In the genomic region with DNA sequence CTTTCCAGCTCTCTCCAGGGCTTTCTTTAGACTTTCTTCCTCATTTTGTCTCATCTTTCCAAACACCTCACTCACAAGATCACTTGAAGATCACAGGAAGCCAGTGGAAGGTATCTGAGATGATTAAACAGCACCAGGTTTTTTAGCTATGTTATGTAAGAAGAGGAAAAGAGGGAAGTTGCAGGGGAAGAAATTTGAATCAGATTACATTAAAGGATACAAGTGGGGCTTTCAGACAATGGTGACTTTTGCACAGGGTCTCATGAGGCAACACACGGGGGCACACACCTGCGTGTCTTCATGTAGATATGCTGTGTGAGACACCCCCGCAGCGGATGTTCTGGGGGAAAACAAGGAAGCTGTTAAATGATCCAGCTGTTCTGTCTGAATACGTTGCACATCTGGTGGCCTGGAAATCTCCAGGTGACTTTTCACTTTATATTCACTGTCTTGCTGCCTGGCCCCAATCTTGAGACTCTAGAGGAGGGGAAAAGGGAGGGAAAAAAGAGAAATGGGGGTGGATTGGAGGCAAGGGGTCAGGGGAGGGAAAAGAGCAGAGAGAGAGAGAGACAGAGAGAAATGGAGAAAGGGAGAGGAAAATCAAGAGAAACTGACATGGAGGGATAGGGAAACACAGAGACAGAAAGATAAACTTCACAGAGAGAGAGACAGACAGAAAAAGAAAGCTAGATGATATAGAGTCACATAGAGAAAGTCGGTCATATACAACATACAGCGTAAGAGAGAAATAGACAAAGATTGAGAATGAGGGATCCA, we compare ENCODE assay signal across 21 cellular contexts. TPM values are rescaled to one million over a fixed set of nuclear protein-coding genes. Genes with fewer than 3 reads are reported as not detected.
DNase-seq lines count a peak whose midpoint lies in the region; ATAC-seq and TF ChIP-seq lines count a peak whose summit lies in the region.
"Had no signal": no experiment of that assay in that cellular context is flagged by ENCODE, and none has a peak within 500 bp of the region (broad histone marks: within the 10 kb centered on the region; RNA-seq: fewer than 3 reads in every experiment).

No MANE protein-coding gene starts in this region.

- no peaks in the 10 kb centered on the region for H3K9me2 ChIP-seq in MM.1S (replicated peaks; ENCODE audit: insufficient read depth, low read length)

- CTCF ChIA-PET in CD4-positive, alpha-beta memory T cell (lab: Charles Lee; ENCODE audit: partially characterized antibody) = interaction anchor here (1.6 kb wide), 1 partner anchor 31 kb away, joined by 5 read pairs; no protein-coding TSS in a partner anchor
- CTCF ChIA-PET in T-cell (lab: Charles Lee) = no interaction called here

- H4K20me1 ChIP-seq in MM.1S (ENCODE audit: insufficient read depth, low read length) = no peaks in the 10 kb centered on the region

- no peak for TF ChIP-seq CTCF in MM.1S (IDR thresholded peaks at IDR 0.05; ENCODE audit: low read length)

- H3K4me3 ChIP-seq in CD4-positive, alpha-beta memory T cell (ENCODE audit: low read length in 2 of 2) = no peak overlapping the region
- no peak overlapping the region for H3K4me3 ChIP-seq in MM.1S (ENCODE audit: low read length)
- H3K4me3 ChIP-seq: dorsolateral prefrontal cortex, heart left ventricle, tibial artery had no signal

- intact Hi-C loops in CD4-positive, alpha-beta memory T cell (cut with micrococcal nuclease) = no loop called here

- H3F3A ChIP-seq in MM.1S (ENCODE audit: insufficient read depth, low read length) = peaks cover 6% of the 10 kb centered on the region

- ATAC-seq in T-cell (replicated peaks in 1 of 4) = no peak
- ATAC-seq in GM19324 (IDR thresholded peaks at IDR 0.05; ENCODE audit: low FRiP score, unreplicated experiment) = no peak
- ATAC-seq: heart left ventricle, right cardiac atrium had no signal

- H2AFZ ChIP-seq in MM.1S (ENCODE audit: low read length) = no peak overlapping the region

- H3K4me1 ChIP-seq in CD4-positive, alpha-beta memory T cell (ENCODE audit: insufficient read depth, low read length) = peaks cover 52% of the 10 kb centered on the region
- H3K4me1 ChIP-seq in MM.1S (ENCODE audit: low read length) = peaks cover 4% of the 10 kb centered on the region
- H3K4me1 ChIP-seq: tibial artery had no signal

- no peaks in the 10 kb centered on the region for H3K79me2 ChIP-seq in MM.1S (ENCODE audit: low read length)

- H3K9ac ChIP-seq in MM.1S (ENCODE audit: low read length) = no peak overlapping the region

- no peaks in the 10 kb centered on the region for H3K27me3 ChIP-seq in CD4-positive, alpha-beta memory T cell (ENCODE audit: insufficient read depth, low read length)
- H3K27me3 ChIP-seq in MM.1S (replicated peaks; ENCODE audit: insufficient read depth, low read length) = no peaks in the 10 kb centered on the region
- H3K27me3 ChIP-seq: dorsolateral prefrontal cortex, heart left ventricle had no signal

- no peaks in the 10 kb centered on the region for H3K27me3 Mint-ChIP-seq in CD4-positive, alpha-beta memory T cell
- no peaks in the 10 kb centered on the region for H3K27me3 Mint-ChIP-seq in T-cell

- no peak overlapping the region for H3K4me2 ChIP-seq in MM.1S (ENCODE audit: low read depth, low read length)

- H3K9me3 ChIP-seq in CD4-positive, alpha-beta memory T cell (ENCODE audit: control insufficient read depth in 1 of 2, low read length in 2 of 2) = no peaks in the 10 kb centered on the region
- no peaks in the 10 kb centered on the region for H3K9me3 ChIP-seq in MM.1S (replicated peaks; ENCODE audit: insufficient read depth, low read length)
- H3K9me3 ChIP-seq: heart left ventricle, neutrophil, tibial artery had no signal

- H3K4me1 Mint-ChIP-seq in CD4-positive, alpha-beta memory T cell = peaks cover 35 to 59% (median 43%) of the 10 kb centered on the region in 4 donors
- peaks cover 39 to 63% (median 52%) of the 10 kb centered on the region in 3 donors for H3K4me1 Mint-ChIP-seq in T-cell

- no peaks in the 10 kb centered on the region for H3K36me3 Mint-ChIP-seq in CD4-positive, alpha-beta memory T cell
- no peaks in the 10 kb centered on the region for H3K36me3 Mint-ChIP-seq in T-cell
- H3K36me3 Mint-ChIP-seq: CD14-positive monocyte had no signal

- peak overlapping the region; percentile 9 for H3K27ac ChIP-seq in CD4-positive, alpha-beta memory T cell (ENCODE audit: low read depth, low read length)
- no peak overlapping the region for H3K27ac ChIP-seq in MM.1S (ENCODE audit: low read length)
- H3K27ac ChIP-seq: dorsolateral prefrontal cortex, neutrophil, tibial artery had no signal

- peak overlapping the region; percentile 83 to 94 (median 85) for H3K27ac Mint-ChIP-seq in CD4-positive, alpha-beta memory T cell
- peak overlapping the region; percentile 77 to 82 for H3K27ac Mint-ChIP-seq in T-cell

- H3K4me3 Mint-ChIP-seq in CD4-positive, alpha-beta memory T cell = peak overlapping the region; percentile 18 to 88 (median 58)
- peak overlapping the region in 1 of 3 donors; percentile 71 for H3K4me3 Mint-ChIP-seq in T-cell
- H3K4me3 Mint-ChIP-seq: CD14-positive monocyte had no signal

- no peaks in the 10 kb centered on the region for H3K9me3 Mint-ChIP-seq in CD4-positive, alpha-beta memory T cell
- H3K9me3 Mint-ChIP-seq in T-cell = no peaks in the 10 kb centered on the region

- H3K36me3 ChIP-seq in CD4-positive, alpha-beta memory T cell (ENCODE audit: insufficient read depth, low read length) = no peaks in the 10 kb centered on the region
- H3K36me3 ChIP-seq in MM.1S (replicated peaks; ENCODE audit: insufficient read depth, low read length) = no peaks in the 10 kb centered on the region
- H3K36me3 ChIP-seq: heart left ventricle, neutrophil, tibial artery had no signal

- POLR2A ChIA-PET in CD4-positive, alpha-beta memory T cell (lab: Charles Lee; ENCODE audit: partially characterized antibody) = interaction anchor here (0.9 kb wide), 2 partner anchors 38 kb away, joined by 4 to 5 read pairs; no protein-coding TSS in a partner anchor
- POLR2A ChIA-PET in T-cell (lab: Charles Lee) = no interaction called here

- DNase-seq in SKM-1 treated with dmso at 0.1 percent for 144 hours (lab: John Stamatoyannopoulos, UW; ENCODE audit: unreplicated experiment) = peak; percentile 25
- DNase-seq in SKM-1 (lab: John Stamatoyannopoulos, UW; ENCODE audit: unreplicated experiment) = no peak
- DNase-seq in CD4-positive, alpha-beta memory T cell = no peak
- peak in 1 of 34 experiments; percentile 2 for DNase-seq in T-cell
- peak; percentile 29 for DNase-seq in germinal center (ENCODE audit: low spot score)
- no peak for DNase-seq in MM.1S
- no peak for DNase-seq in ecto neural progenitor cell (ENCODE audit: low spot score)
- DNase-seq: 8988T; activated CD4-positive, CD25-positive, alpha-beta regulatory T cell treated with anti-CD3 and anti-CD28 coated beads, Interleukin-2, amount 50 U/mL, for 72 hours; activated gamma-delta T cell; dorsolateral prefrontal cortex; heart left ventricle; islet precursor cell; NCI-H2081 treated with DMSO at 0.1 percent for 48 hours; NCI-H69; right cardiac atrium; SW 1271; tibial artery had no signal

RNA-seq across cellular contexts. Expression of gene PPP1CC, which starts 36.3 kb away (rescaled TPM):
- 100 to 1,000 TPM; 147 to 168 TPM for total RNA-seq in CD4-positive, alpha-beta memory T cell
- polyA plus RNA-seq in CD4-positive, alpha-beta memory T cell = 100 to 1,000 TPM; 140 to 216 TPM
- total RNA-seq in T-cell = 100 to 1,000 TPM; 113 to 154 (median 134) TPM

Comparison
In these comparisons a context has a peak if more than half of its experiments do, and no peak if none do; other contexts are left out.
1. DNase-seq: peak in SKM-1 treated with dmso at 0.1 percent for 144 hours (single experiment) and germinal center (single experiment); none in SKM-1 (single experiment), CD4-positive, alpha-beta memory T cell (0 of 5), MM.1S (single experiment) and ecto neural progenitor cell (single experiment).